8 cellular contexts compared by ENCODE assay signal in genomic region chr1:156499703-156500577, GRCh38. TPM values are rescaled to one million over a fixed set of nuclear protein-coding genes. Genes with fewer than 3 reads are reported as not detected.
DNase-seq lines count a peak whose midpoint lies in the region; ATAC-seq and TF ChIP-seq lines count a peak whose summit lies in the region.

No MANE protein-coding gene starts in this region.

- ATAC-seq in HG02938 (IDR thresholded peaks at IDR 0.05; ENCODE audit: unreplicated experiment) = peak; percentile 1
- ATAC-seq in HG03175 (IDR thresholded peaks at IDR 0.05; ENCODE audit: unreplicated experiment) = no peak

- H3K4me1 Mint-ChIP-seq in stimulated activated naive CD8-positive, alpha-beta T cell treated with anti-CD3 and anti-CD28 coated beads, Interleukin-15, Interleukin-2, amounts not matched to agents 100 ng/mL and 50 ng/mL, for 24 hours (ENCODE audit: low read depth) = peaks cover 80% of the 10 kb centered on the region

- intact Hi-C loops in lower leg skin (cut with DNase I; ENCODE audit: low total_unique reads) = loop anchor here (5.0 kb wide), 1 partner anchor 38 kb away; no protein-coding TSS in a partner anchor

- peak overlapping the region; percentile 99 for H3K4me3 ChIP-seq in coronary artery
- peak overlapping the region; percentile 100 for H3K4me3 ChIP-seq in lower leg skin (ENCODE audit: low read depth, poor library complexity, severe bottlenecking)

- peaks cover 8% of the 10 kb centered on the region for H3K36me3 Mint-ChIP-seq in stimulated activated naive CD8-positive, alpha-beta T cell treated with anti-CD3 and anti-CD28 coated beads, Interleukin-15, Interleukin-2, amounts not matched to agents 100 ng/mL and 50 ng/mL, for 24 hours (ENCODE audit: low read depth)

- no peak for TF ChIP-seq POLR2A in lower leg skin (IDR thresholded peaks at IDR 0.05)

- TF ChIP-seq CTCF in coronary artery (IDR thresholded peaks at IDR 0.05) (no peak), lower leg skin (IDR thresholded peaks at IDR 0.05) (no peak)

- H3K4me3 Mint-ChIP-seq in stimulated activated naive CD8-positive, alpha-beta T cell treated with anti-CD3 and anti-CD28 coated beads, Interleukin-15, Interleukin-2, amounts not matched to agents 100 ng/mL and 50 ng/mL, for 24 hours = peak overlapping the region; percentile 88

- no peaks in the 10 kb centered on the region for H3K27me3 Mint-ChIP-seq in stimulated activated naive CD8-positive, alpha-beta T cell treated with anti-CD3 and anti-CD28 coated beads, Interleukin-15, Interleukin-2, amounts not matched to agents 100 ng/mL and 50 ng/mL, for 24 hours

- H3K9me3 Mint-ChIP-seq in stimulated activated naive CD8-positive, alpha-beta T cell treated with anti-CD3 and anti-CD28 coated beads, Interleukin-15, Interleukin-2, amounts not matched to agents 100 ng/mL and 50 ng/mL, for 24 hours = no peaks in the 10 kb centered on the region

- DNase-seq in DMS 273 treated with DMSO at 0.1 percent for 48 hours (lab: John Stamatoyannopoulos, UW) = peak; percentile 17
- DNase-seq in T-helper 9 cell = peak; percentile 42
- DNase-seq in coronary artery (ENCODE audit: low spot score) = peak; percentile 86
- DNase-seq in lower leg skin (ENCODE audit: low spot score in 2 of 2) = peak; percentile 51 to 92
- no peak for DNase-seq in GM19240 (ENCODE audit: insufficient read length, low spot score)

- WGBS in lower leg skin, 2 donors = 1% methylated on average over 22 to 51 of the region's 58 CpGs

- peak overlapping the region; percentile 83 for H3K27ac Mint-ChIP-seq in stimulated activated naive CD8-positive, alpha-beta T cell treated with anti-CD3 and anti-CD28 coated beads, Interleukin-15, Interleukin-2, amounts not matched to agents 100 ng/mL and 50 ng/mL, for 24 hours

- peak overlapping the region; percentile 97 to 100 for H3K27ac ChIP-seq in coronary artery

RNA-seq across cellular contexts. Expression of gene MEF2D, which starts 0.6 kb away (rescaled TPM):
- 10 to 100 TPM; 32.1 to 67.3 (median 55.6) TPM for total RNA-seq in lower leg skin
